13 cellular contexts compared by ENCODE assay signal in the genomic region with DNA sequence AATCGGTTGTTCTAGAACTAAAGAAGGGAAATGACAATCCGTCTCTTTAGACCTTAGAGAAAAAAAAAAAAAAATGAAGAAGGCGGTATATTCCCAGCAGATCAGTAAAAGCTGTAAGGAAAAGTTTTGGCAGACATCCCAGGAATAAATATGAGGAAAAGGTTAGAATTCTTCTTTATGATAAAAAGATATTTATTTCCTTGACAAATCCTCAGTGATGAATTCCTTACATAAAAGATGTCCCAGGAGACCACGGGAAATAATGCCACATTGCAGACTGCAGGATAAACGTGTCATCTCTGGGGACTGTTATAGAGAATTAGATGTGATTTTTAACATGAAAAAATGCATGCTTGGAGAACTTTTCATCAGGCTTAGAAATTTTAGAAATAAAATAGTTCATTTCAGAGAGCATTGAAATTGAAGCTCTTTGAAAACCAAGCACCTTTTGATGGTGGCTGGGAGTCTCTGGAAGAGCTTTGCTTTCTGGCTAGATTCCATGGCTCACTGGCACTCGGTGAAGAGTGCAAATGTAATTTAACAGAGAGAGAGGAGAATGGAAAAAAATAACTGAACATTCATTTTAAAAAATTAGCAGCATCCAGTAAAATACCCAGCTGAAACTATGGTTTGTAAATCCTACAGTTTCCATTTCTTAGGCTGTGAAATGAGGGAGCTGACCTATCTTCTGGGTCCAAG.
DNase-seq lines count a peak whose midpoint lies in the region; ATAC-seq and TF ChIP-seq lines count a peak whose summit lies in the region.
"Had no signal": no experiment of that assay in that cellular context is flagged by ENCODE, and none has a peak within 500 bp of the region (broad histone marks: within the 10 kb centered on the region; RNA-seq: fewer than 3 reads in every experiment).

No MANE protein-coding gene starts in this region.

- TF ChIP-seq CTCF in AG09319 (IDR thresholded peaks at IDR 0.05; ENCODE audit: low read depth, low read length) (no peak), fibroblast of mammary gland (conservative IDR thresholded peaks at IDR 0.05; ENCODE audit: control insufficient read depth, insufficient read depth, low read depth, low read length) (no peak), parathyroid adenoma (IDR thresholded peaks at IDR 0.05) (no peak)

- peak overlapping the region; percentile 54; the same call in 1 of the 2 replicates for H3K27ac ChIP-seq in SK-N-MC
- H3K27ac ChIP-seq in parathyroid adenoma = peak overlapping the region; percentile 67

- no peak for ATAC-seq in activated CD4-positive, CD25-positive, alpha-beta regulatory T cell treated with anti-CD3 and anti-CD28 coated beads, Interleukin-2, amount 50 U/mL, for 24 hours

- no peaks in the 10 kb centered on the region for H3K27me3 ChIP-seq in parathyroid adenoma (ENCODE audit: control insufficient read depth, insufficient read depth, low read length)
- H3K27me3 ChIP-seq: Peyer's patch had no signal

- peak overlapping the region; percentile 69 for H3K4me3 ChIP-seq in SK-N-MC
- no peak overlapping the region for H3K4me3 ChIP-seq in fibroblast of mammary gland (ENCODE audit: control insufficient read depth, low read depth, low read length)
- no peak overlapping the region for H3K4me3 ChIP-seq in parathyroid adenoma (ENCODE audit: low read depth, low read length)
- H3K4me3 ChIP-seq: Peyer's patch had no signal

- H3K36me3 ChIP-seq in SK-N-MC (ENCODE audit: insufficient read depth, low read length) (no peaks in the 10 kb centered on the region), parathyroid adenoma (ENCODE audit: control insufficient read depth, insufficient read depth, low read length) (no peaks in the 10 kb centered on the region)
- H3K36me3 ChIP-seq: Peyer's patch had no signal

- no peaks in the 10 kb centered on the region for H3K79me2 ChIP-seq in parathyroid adenoma

- no peaks in the 10 kb centered on the region for H3K4me1 ChIP-seq in parathyroid adenoma

- no peaks in the 10 kb centered on the region for H3K9me3 ChIP-seq in SK-N-MC (ENCODE audit: low read depth, low read length)
- H3K9me3 ChIP-seq in parathyroid adenoma (ENCODE audit: control insufficient read depth, low read length) = no peaks in the 10 kb centered on the region
- H3K9me3 ChIP-seq: Peyer's patch had no signal

- no peak overlapping the region for H2AFZ ChIP-seq in parathyroid adenoma

- H3K9ac ChIP-seq in SK-N-MC (ENCODE audit: insufficient read length) (no peak overlapping the region), parathyroid adenoma (no peak overlapping the region)

- DNase-seq in AG09319 (ENCODE audit: extremely low read depth, low read depth) (peak; percentile 12), SK-N-MC (ENCODE audit: low read depth, low spot score) (peak; percentile 47), fibroblast of mammary gland (ENCODE audit: low read depth) (peak; percentile 53), NCI-H2081 (lab: John Stamatoyannopoulos, UW) (no peak), T-helper 2 cell (no peak), SW480 (ENCODE audit: low spot score) (no peak)
- DNase-seq: activated CD4-positive, alpha-beta T cell treated with anti-CD3 and anti-CD28 coated beads for 1 hour; activated naive CD4-positive, alpha-beta T cell treated with anti-CD3 and anti-CD28 coated beads for 36 hours; NCI-H187 treated with DMSO at 0.1 percent for 48 hours; small intestine had no signal

- no peak overlapping the region for H3K4me2 ChIP-seq in parathyroid adenoma (ENCODE audit: low read length)

Comparison
In these comparisons a context has a peak if more than half of its experiments do, and no peak if none do; other contexts are left out.
1. DNase-seq: peak in AG09319 (single experiment), SK-N-MC (single experiment) and fibroblast of mammary gland (single experiment); none in NCI-H2081 (0 of 2), T-helper 2 cell (0 of 5) and SW480 (single experiment).